ENCODE assay signal across 8 cellular contexts in the genomic region with DNA sequence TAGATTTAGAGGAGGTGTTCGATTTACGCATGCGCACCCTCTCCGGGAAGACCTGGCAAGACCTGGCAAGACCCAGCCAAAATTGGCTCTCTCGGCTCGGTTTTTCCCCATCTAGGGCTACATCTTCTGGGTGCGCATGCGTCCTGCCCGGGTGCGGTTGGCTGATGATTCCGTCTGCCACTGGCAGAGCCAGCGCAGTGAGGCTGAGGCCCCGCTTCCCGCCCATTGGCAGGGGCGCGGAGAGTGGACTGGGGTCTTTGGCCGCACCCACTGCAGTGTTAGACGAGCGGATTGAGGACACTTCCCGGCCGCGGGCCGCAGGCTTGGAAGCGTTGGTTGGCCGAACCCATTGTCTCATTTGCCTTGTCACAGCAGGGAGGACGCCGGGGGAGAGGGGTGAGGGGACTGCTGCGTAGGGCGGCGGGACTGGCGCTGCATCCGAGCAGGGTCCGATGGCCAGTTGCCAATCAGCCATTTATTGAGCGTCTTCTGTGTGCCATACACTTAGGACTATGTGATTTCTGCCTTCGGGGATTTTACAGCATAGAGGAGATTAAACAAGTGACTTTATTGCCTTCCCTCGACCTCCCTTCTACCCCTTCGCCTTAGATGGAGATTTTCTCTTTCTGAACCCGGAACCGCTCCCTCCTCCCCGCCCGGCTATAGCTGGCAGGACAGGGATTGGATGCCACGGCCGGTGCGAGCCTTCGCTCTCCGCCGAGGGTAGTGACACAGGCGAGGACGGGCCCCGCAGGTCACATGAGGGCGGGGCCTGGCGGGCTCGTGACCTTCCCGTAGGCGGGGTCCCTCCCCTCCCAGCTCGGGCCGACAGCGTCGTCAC. TPM values are rescaled to one million over a fixed set of nuclear protein-coding genes. Genes with fewer than 3 reads are reported as not detected.
DNase-seq lines count a peak whose midpoint lies in the region; ATAC-seq and TF ChIP-seq lines count a peak whose summit lies in the region.

No MANE protein-coding gene starts in this region.

- peak overlapping the region; percentile 76 for H3K9ac ChIP-seq in SU-DHL-6 (ENCODE audit: low read length)

- H3F3A ChIP-seq in SU-DHL-6 (ENCODE audit: insufficient read depth) = peaks cover 11% of the 10 kb centered on the region

- no peaks in the 10 kb centered on the region for H3K9me2 ChIP-seq in SU-DHL-6 (replicated peaks; ENCODE audit: insufficient read depth, low read length)

- TF ChIP-seq POLR2A in ovary (IDR thresholded peaks at IDR 0.05) (peak; percentile 72), thyroid gland (IDR thresholded peaks at IDR 0.05) (peak; percentile 80 to 95)

- TF ChIP-seq EP300 in ovary (IDR thresholded peaks at IDR 0.05) = peak; percentile 91

- no peak for TF ChIP-seq CTCF in GM12875 (IDR thresholded peaks at IDR 0.05; ENCODE audit: borderline replicate concordance, insufficient read depth, low read depth, low read length)
- TF ChIP-seq CTCF in SU-DHL-6 (IDR thresholded peaks at IDR 0.05; ENCODE audit: insufficient read depth, low read length, poor library complexity, severe bottlenecking) = no peak
- no peak for TF ChIP-seq CTCF in ovary (IDR thresholded peaks at IDR 0.05)
- TF ChIP-seq CTCF in thyroid gland (IDR thresholded peaks at IDR 0.05) = peak in 1 of 6 experiments; percentile 7

- 0 to 1% (median 0%) methylated on average over 57 to 59 of the region's 59 CpGs for WGBS in ovary, 3 donors
- 0 to 1% methylated on average over 23 to 40 of the region's 59 CpGs for WGBS in thyroid gland, 2 donors

- H3K79me2 ChIP-seq in SU-DHL-6 (ENCODE audit: insufficient read depth, low read length) = no peaks in the 10 kb centered on the region

- H3K27me3 Mint-ChIP-seq in activated naive CD8-positive, alpha-beta T cell treated with anti-CD3 and anti-CD28 coated beads, Interleukin-2, amount 50 U/mL, for 24 hours = no peaks in the 10 kb centered on the region

- H3K4me3 ChIP-seq in GM12875 (ENCODE audit: low read depth, low read length) (peak overlapping the region; percentile 77), SU-DHL-6 (ENCODE audit: insufficient read depth, low read length, poor library complexity, severe bottlenecking) (peak overlapping the region; percentile 60), ovary (peak overlapping the region; percentile 58), thyroid gland (replicated peaks in 1 of 3) (peak overlapping the region in 2 of 3 donors; percentile 58 to 76)

- H3K4me2 ChIP-seq in SU-DHL-6 (ENCODE audit: low read depth, low read length, poor library complexity, severe bottlenecking) = peak overlapping the region; percentile 87

- H3K36me3 ChIP-seq in SU-DHL-6 (ENCODE audit: low read length) = no peaks in the 10 kb centered on the region
- no peaks in the 10 kb centered on the region for H3K36me3 ChIP-seq in ovary
- no peaks in the 10 kb centered on the region for H3K36me3 ChIP-seq in thyroid gland

- H3K4me1 Mint-ChIP-seq in activated naive CD8-positive, alpha-beta T cell treated with anti-CD3 and anti-CD28 coated beads, Interleukin-2, amount 50 U/mL, for 24 hours = peaks cover 27% of the 10 kb centered on the region

- peak overlapping the region; percentile 84 for H3K4me3 Mint-ChIP-seq in activated naive CD8-positive, alpha-beta T cell treated with anti-CD3 and anti-CD28 coated beads, Interleukin-2, amount 50 U/mL, for 24 hours

- H3K27ac Mint-ChIP-seq in activated naive CD8-positive, alpha-beta T cell treated with anti-CD3 and anti-CD28 coated beads, Interleukin-2, amount 50 U/mL, for 24 hours = peak overlapping the region; percentile 98

- H3K27me3 ChIP-seq in SU-DHL-6 (ENCODE audit: low read length) = no peaks in the 10 kb centered on the region
- no peaks in the 10 kb centered on the region for H3K27me3 ChIP-seq in ovary
- no peaks in the 10 kb centered on the region for H3K27me3 ChIP-seq in thyroid gland

- intact Hi-C loops in Right ventricle myocardium superior (cut with DNase I) (loop anchor here (2.0 kb wide), 1 partner anchor 48 kb away; no protein-coding TSS in a partner anchor), ovary (cut with DNase I) (loop anchor here in 3 of 4 donors (2.0 to 5.0 kb wide), 5 partner anchors 44 to 200 kb away; partner anchors contain the start of genes MEF2D (in 1 of the 3) and NAXE (in 1 of the 3)), thyroid gland (cut with DNase I) (no loop called here)

- DNase-seq in NCI-H1417 (lab: John Stamatoyannopoulos, UW) (peak; percentile 98 to 100 (median 100)), Right ventricle myocardium superior (peak; percentile 98), ovary (peak; percentile 97 to 99 (median 99)), thyroid gland (peak; percentile 99)
- DNase-seq in activated naive CD8-positive, alpha-beta T cell treated with anti-CD3 and anti-CD28 coated beads, Interleukin-2, amount 50 U/mL, for 24 hours = peak; percentile 97

- peak overlapping the region; percentile 72 for H2AFZ ChIP-seq in SU-DHL-6 (ENCODE audit: low read depth, low read length, severe bottlenecking)

- H3K36me3 Mint-ChIP-seq in activated naive CD8-positive, alpha-beta T cell treated with anti-CD3 and anti-CD28 coated beads, Interleukin-2, amount 50 U/mL, for 24 hours (ENCODE audit: low read depth) = no peaks in the 10 kb centered on the region

- peak overlapping the region; percentile 84 for H3K27ac ChIP-seq in SU-DHL-6 (ENCODE audit: low read depth, low read length)
- H3K27ac ChIP-seq in ovary = peak overlapping the region; percentile 89 to 96
- H3K27ac ChIP-seq in thyroid gland = peak overlapping the region; percentile 97 to 100 (median 100)

- no peaks in the 10 kb centered on the region for H3K9me3 Mint-ChIP-seq in activated naive CD8-positive, alpha-beta T cell treated with anti-CD3 and anti-CD28 coated beads, Interleukin-2, amount 50 U/mL, for 24 hours

- peak; percentile 72 for ATAC-seq in HG02763 (IDR thresholded peaks at IDR 0.05; ENCODE audit: unreplicated experiment)
- peak; percentile 89 for ATAC-seq in activated naive CD8-positive, alpha-beta T cell treated with anti-CD3 and anti-CD28 coated beads, Interleukin-2, amount 50 U/mL, for 24 hours
- ATAC-seq in Right ventricle myocardium superior (ENCODE audit: poor library complexity) = peak; percentile 94

- H3K9me3 ChIP-seq in SU-DHL-6 (ENCODE audit: insufficient read depth, low read length) (no peaks in the 10 kb centered on the region), ovary (no peaks in the 10 kb centered on the region), thyroid gland (no peaks in the 10 kb centered on the region)

- H3K4me1 ChIP-seq in ovary (ENCODE audit: insufficient read depth) (no peaks in the 10 kb centered on the region), thyroid gland (peaks cover 5% of the 10 kb centered on the region in 2 donors)

- no peaks in the 10 kb centered on the region for H4K20me1 ChIP-seq in SU-DHL-6 (ENCODE audit: low read depth, low read length)

RNA-seq across cellular contexts. Expression of gene MEF2D, which starts 43.7 kb away (rescaled TPM):
- 96.6 TPM for total RNA-seq in Right ventricle myocardium superior
- 10 to 100 TPM; 30.0 to 96.6 (median 64.0) TPM for total RNA-seq in ovary
- polyA plus RNA-seq in ovary = 10 to 100 TPM; 33.0 to 40.1 TPM
- total RNA-seq in thyroid gland = 10 to 100 TPM; 26.4 to 80.6 (median 32.0) TPM

Comparison
In these comparisons a context has a peak if more than half of its experiments do, and no peak if none do; other contexts are left out.
1. Peak in every context shown above with its lines: DNase-seq, ATAC-seq, H3K4me3 ChIP-seq and H3K27ac ChIP-seq.